In genomic region chr11:2074266-2074825, GRCh38 we compare ENCODE assay signal across 2 cellular contexts.
TF ChIP-seq lines count a peak whose summit lies in the region.

No MANE protein-coding gene starts in this region.

TF ChIP-seq in HCT116, 20 proteins besides CTCF, POLR2A, EP300 and RAD21 (continued from another document):
- TF ChIP-seq EZH2phosphoT487 (IDR thresholded peaks at IDR 0.05; ENCODE audit: borderline replicate concordance) (no peak), ATF3 (IDR thresholded peaks at IDR 0.05) (no peak), ZBTB33 (IDR thresholded peaks at IDR 0.05; ENCODE audit: extremely low read depth, insufficient replicate concordance, low read length) (no peak), SRF (IDR thresholded peaks at IDR 0.05; ENCODE audit: low read depth) (no peak), SIN3A (IDR thresholded peaks at IDR 0.05; ENCODE audit: low read depth) (no peak), ZNF274 (IDR thresholded peaks at IDR 0.05; ENCODE audit: low read depth, low read length) (no peak), POLR2AphosphoS5 (IDR thresholded peaks at IDR 0.05; ENCODE audit: low read depth, low read length) (no peak), CBX3 (IDR thresholded peaks at IDR 0.05; ENCODE audit: low read depth) (no peak), EGR1 (IDR thresholded peaks at IDR 0.05; ENCODE audit: low read depth) (no peak), ZFX (IDR thresholded peaks at IDR 0.05) (no peak), REST (IDR thresholded peaks at IDR 0.05; ENCODE audit: low read depth) (no peak), SP1 (IDR thresholded peaks at IDR 0.05; ENCODE audit: low read depth) (no peak), JUND (IDR thresholded peaks at IDR 0.05) (no peak), FOSL1 (IDR thresholded peaks at IDR 0.05; ENCODE audit: low read depth) (no peak), EZH2 (IDR thresholded peaks at IDR 0.05) (no peak)

TF ChIP-seq in K562, 482 proteins besides CTCF, POLR2A, EP300 and RAD21 (continued from another document):
- TF ChIP-seq CTCFL (IDR thresholded peaks at IDR 0.05; ENCODE audit: borderline replicate concordance, insufficient read depth, low read depth, low read length, poor library complexity, severe bottlenecking) (peak; percentile 11), SRSF7 (optimal IDR thresholded peaks at IDR 0.05; ENCODE audit: low read depth, low read length) (no peak), MECOM (CRISPR knock-in tag; IDR thresholded peaks at IDR 0.05) (no peak), YY1 (IDR thresholded peaks at IDR 0.05; ENCODE audit: borderline replicate concordance in 1 of 3, control insufficient read depth in 1 of 3, extremely low read depth in 1 of 3, insufficient read depth in 3 of 3, insufficient read length in 1 of 3, insufficient replicate concordance in 2 of 3, low read depth in 1 of 3, low read length in 2 of 3) (peak in 1 of 3 experiments; percentile 23), MEIS2 (IDR thresholded peaks at IDR 0.05; ENCODE audit: partially characterized antibody) (peak; percentile 19)
TF ChIP-seq in K562: peak in this region for 4.
